Comparison of ENCODE assay signal across 1 cellular context in the genomic region with DNA sequence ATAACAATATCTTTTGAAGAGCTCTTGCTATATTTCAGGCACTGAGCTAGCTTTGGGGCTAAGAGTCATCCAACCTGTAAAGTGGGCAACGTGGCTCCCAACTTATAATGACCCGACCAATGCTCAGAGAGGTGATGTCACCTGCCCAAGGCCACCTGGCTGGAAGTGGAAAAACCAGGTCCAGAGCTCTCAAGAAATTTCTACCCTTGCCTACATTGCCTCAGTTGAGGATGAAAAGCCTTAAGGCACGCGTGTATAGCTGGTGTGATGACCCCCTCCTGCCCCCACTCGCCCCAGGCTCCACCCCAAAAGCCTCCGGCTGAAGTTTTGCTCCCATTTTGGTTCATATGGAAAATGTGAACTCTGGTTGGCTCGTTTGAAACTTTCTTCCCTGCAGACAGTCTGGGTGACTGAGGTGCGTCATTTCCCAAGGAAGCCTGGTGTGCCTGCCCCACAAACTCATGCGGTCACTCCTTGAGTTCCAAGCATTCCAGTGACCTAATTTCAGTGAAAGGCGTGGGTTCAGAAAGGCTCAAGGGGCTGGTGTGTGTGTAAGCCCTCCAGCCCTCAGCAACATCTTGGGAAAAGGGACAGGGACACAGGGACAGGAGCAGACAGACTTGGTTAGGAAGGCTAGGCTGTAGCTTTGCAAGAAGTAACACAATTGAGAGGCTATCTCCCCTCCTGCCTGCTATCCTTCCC.
TF ChIP-seq lines count a peak whose summit lies in the region.

No MANE protein-coding gene starts in this region.

TF ChIP-seq in endothelial cell of umbilical vein, 7 proteins besides CTCF, POLR2A, EP300 and RAD21:
- TF ChIP-seq JUN (IDR thresholded peaks at IDR 0.05; ENCODE audit: borderline replicate concordance, insufficient read depth, insufficient read length, low read depth): peak; percentile 79
- peak; percentile 62 for TF ChIP-seq FOS (IDR thresholded peaks at IDR 0.05; ENCODE audit: borderline replicate concordance, insufficient read depth, low read length)
- TF ChIP-seq EZH2 (IDR thresholded peaks at IDR 0.05; ENCODE audit: borderline replicate concordance, low read depth, low read length, severe bottlenecking): no peak
- peak; percentile 8 for TF ChIP-seq GATA2 (IDR thresholded peaks at IDR 0.05; ENCODE audit: insufficient read depth, insufficient read length, low read depth, low read length)
- no peak for TF ChIP-seq MYC (IDR thresholded peaks at IDR 0.05; ENCODE audit: low read depth, low read length)
- TF ChIP-seq POLR2AphosphoS5 (IDR thresholded peaks at IDR 0.05; ENCODE audit: insufficient read depth, low read depth, low read length): peak; percentile 92
TF ChIP-seq in endothelial cell of umbilical vein: peak in this region for 4.
